18 cellular contexts compared by ENCODE assay signal in genomic region chr2:132703396-132703795, GRCh38. TPM values are rescaled to one million over a fixed set of nuclear protein-coding genes. Genes with fewer than 3 reads are reported as not detected.
"Had no signal": no experiment of that assay in that cellular context is flagged by ENCODE, and none has a peak within 500 bp of the region (broad histone marks: within the 10 kb centered on the region; RNA-seq: fewer than 3 reads in every experiment).

No MANE protein-coding gene starts in this region.

- DNase-seq: activated CD4-positive, alpha-beta T cell treated with anti-CD3 and anti-CD28 coated beads, Interleukin-2, amount 10 ng/mL, durations not matched to agents 24 days and 14 days; activated CD8-positive, alpha-beta T cell treated with anti-CD3 and anti-CD28 coated beads, Interleukin-2, amount 10 ng/mL, durations not matched to agents 7 days and 5 days; activated effector memory CD4-positive, alpha-beta T cell treated with Interleukin-2 at 50 U/mL for 16 hours; activated naive CD4-positive, alpha-beta T cell treated with anti-CD3 and anti-CD28 coated beads, Interleukin-2, amount 10 ng/mL, durations not matched to agents 7 days and 5 days; activated naive CD8-positive, alpha-beta T cell treated with anti-CD3 and anti-CD28 coated beads, Interleukin-2, amount 50 U/mL, for 24 hours; activated T-cell treated with anti-CD3 and anti-CD28 coated beads, Interleukin-2, amount 50 U/mL, for 4 hours; effector CD8-positive, alpha-beta T cell; hippocampal formation; lower lobe of right lung; natural killer cell; spleen; stimulated activated naive B cell treated with anti-CD40 and anti-IgM and Interleukin-4, amounts not matched to agents 10 μg/mL and 1 μg/mL and 100 μg/mL, for 72 hours; T-cell; thyroid gland had no signal

- H3K9ac ChIP-seq: parathyroid adenoma had no signal

- H3K4me3 ChIP-seq: ascending aorta, lower lobe of right lung, spleen, thyroid gland had no signal

- H3K36me3 ChIP-seq: ascending aorta, lower lobe of right lung, spleen, thyroid gland had no signal

- H3K9me3 ChIP-seq: ascending aorta, lower lobe of right lung, spleen, thyroid gland had no signal

- H3K27me3 ChIP-seq: ascending aorta, foreskin keratinocyte, spleen, thyroid gland had no signal

- FAIRE-seq: keratinocyte had no signal

- H3K4me1 ChIP-seq: ascending aorta, lower lobe of right lung, parathyroid adenoma, spleen, thyroid gland had no signal

RNA-seq across cellular contexts. Expression of gene LYPD1, which starts 33.4 kb away (rescaled TPM):
- total RNA-seq: activated CD4-positive, alpha-beta T cell treated with anti-CD3 and anti-CD28 coated beads, Interleukin-2, amount 10 ng/mL, durations not matched to agents 24 days and 14 days; activated CD8-positive, alpha-beta T cell treated with anti-CD3 and anti-CD28 coated beads, Interleukin-2, amount 10 ng/mL, durations not matched to agents 7 days and 5 days; activated T-cell treated with anti-CD3 and anti-CD28 coated beads, Interleukin-2, amount 50 U/mL, for 4 hours; ascending aorta; foreskin keratinocyte; natural killer cell had no signal
